In the genomic region with DNA sequence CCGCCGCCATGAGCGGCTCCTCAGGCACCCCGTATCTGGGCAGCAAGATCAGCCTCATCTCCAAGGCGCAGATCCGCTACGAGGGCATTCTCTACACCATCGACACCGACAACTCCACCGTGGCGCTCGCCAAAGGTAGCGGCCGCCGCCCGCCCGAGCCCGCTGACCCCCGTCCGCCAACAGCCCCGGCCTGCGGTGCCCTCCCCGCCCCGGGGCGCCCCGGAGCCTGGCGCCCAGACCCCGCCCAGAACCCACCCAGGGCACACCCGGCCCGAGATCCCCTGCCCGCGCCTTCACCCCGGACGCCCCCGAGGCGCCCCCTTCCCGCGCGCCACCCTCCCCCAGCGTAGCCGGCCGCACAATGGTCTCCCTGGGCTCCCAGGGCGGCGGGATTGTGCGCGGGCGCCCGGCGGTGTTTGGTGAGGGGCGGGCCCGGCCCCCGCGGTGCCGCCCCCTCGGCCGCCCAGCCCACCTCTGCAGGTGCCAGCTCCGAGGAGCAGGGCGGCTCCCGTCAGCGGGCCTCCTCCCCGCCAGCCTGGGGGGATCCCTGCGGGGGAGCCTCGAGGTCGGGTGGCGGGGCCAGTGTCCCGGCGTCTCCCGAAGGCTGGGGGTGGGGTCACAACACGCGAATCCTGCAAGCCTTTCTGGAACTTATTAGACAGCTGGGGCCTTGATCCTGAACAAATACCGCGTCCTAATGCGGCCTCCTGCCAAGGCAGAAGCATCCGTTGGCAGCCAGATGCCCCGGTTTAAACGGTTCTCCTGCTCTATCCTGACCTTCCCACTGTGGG, we compare ENCODE assay signal across 8 cellular contexts. TPM values are rescaled to one million over a fixed set of nuclear protein-coding genes. Genes with fewer than 3 reads are reported as not detected.
DNase-seq lines count a peak whose midpoint lies in the region; ATAC-seq and TF ChIP-seq lines count a peak whose summit lies in the region.

No MANE protein-coding gene starts in this region.

- H3K27ac ChIP-seq in AG04450 (ENCODE audit: low read depth, low read length) (no peak overlapping the region), sigmoid colon (peak overlapping the region; percentile 89 to 97 (median 92))

- TF ChIP-seq CTCF in AG04450 (IDR thresholded peaks at IDR 0.05; ENCODE audit: low read depth, low read length), result no peak
- no peak for TF ChIP-seq CTCF in sigmoid colon (IDR thresholded peaks at IDR 0.05)

- H3K27ac Mint-ChIP-seq in activated naive CD4-positive, alpha-beta T cell treated with anti-CD3 and anti-CD28 coated beads for 36 hours, result no peak overlapping the region

- POLR2A ChIA-PET in AG04450 (lab: Yijun Ruan, JAX), result interaction anchor here (0.6 to 2.7 kb wide), 7 partner anchors 12 to 324 kb away, joined by 3 to 27 read pairs (median 3); a partner anchor contains a TSS

- no peaks in the 10 kb centered on the region for H3K27me3 Mint-ChIP-seq in activated naive CD4-positive, alpha-beta T cell treated with anti-CD3 and anti-CD28 coated beads for 36 hours (ENCODE audit: low read depth)

- no peak for TF ChIP-seq POLR2A in sigmoid colon (IDR thresholded peaks at IDR 0.05)

- H3K9me3 ChIP-seq in AG04450 (ENCODE audit: control insufficient read depth, insufficient read depth, low read length) (no peaks in the 10 kb centered on the region; the same call in 1 of the 2 replicates), sigmoid colon (no peaks in the 10 kb centered on the region)

- peaks cover 9% of the 10 kb centered on the region for H3K27me3 ChIP-seq in AG04450 (ENCODE audit: control insufficient read depth, insufficient read depth, low read length)
- H3K27me3 ChIP-seq in sigmoid colon, result peaks cover 0 to 11% (median 0%) of the 10 kb centered on the region in 3 donors

- no peak for TF ChIP-seq EP300 in sigmoid colon (IDR thresholded peaks at IDR 0.05)

- DNase-seq in AG04450 (ENCODE audit: low read depth, low spot score) (no peak), NCI-H526 treated with DMSO at 0.1 percent for 48 hours (lab: John Stamatoyannopoulos, UW) (peak; percentile 59), left ventricle myocardium superior (peak; percentile 62), sigmoid colon (peak; percentile 80), NOMO-1 (lab: John Stamatoyannopoulos, UW; ENCODE audit: unreplicated experiment in 2 of 2) (no peak)
- DNase-seq in activated naive CD4-positive, alpha-beta T cell treated with anti-CD3 and anti-CD28 coated beads for 36 hours, result peak; percentile 17

- peak; percentile 23 for ATAC-seq in GM18511 (IDR thresholded peaks at IDR 0.05; ENCODE audit: unreplicated experiment)
- peak; percentile 20 for ATAC-seq in HG03039 (IDR thresholded peaks at IDR 0.05; ENCODE audit: unreplicated experiment)
- peak; percentile 4 for ATAC-seq in left ventricle myocardium superior

- peak overlapping the region; percentile 77 for H3K4me3 Mint-ChIP-seq in activated naive CD4-positive, alpha-beta T cell treated with anti-CD3 and anti-CD28 coated beads for 36 hours

- peaks cover 52% of the 10 kb centered on the region for H3K4me1 Mint-ChIP-seq in activated naive CD4-positive, alpha-beta T cell treated with anti-CD3 and anti-CD28 coated beads for 36 hours (ENCODE audit: low read depth)

- H3K4me3 ChIP-seq in AG04450 (ENCODE audit: low read depth, low read length) (peak overlapping the region; percentile 82), sigmoid colon (peak overlapping the region; percentile 53 to 89 (median 87))

- CTCF ChIA-PET in AG04450 (lab: Charles Lee), result interaction anchor here (1.0 to 1.5 kb wide), 5 partner anchors 13 to 113 kb away, joined by 3 to 7 read pairs (median 4); no protein-coding TSS in a partner anchor
- CTCF ChIA-PET in activated naive CD4-positive, alpha-beta T cell treated with anti-CD3 and anti-CD28 coated beads for 36 hours (lab: Charles Lee), result interaction anchor here (1.3 to 1.7 kb wide), 2 partner anchors 19 to 112 kb away, joined by 3 to 5 read pairs; no protein-coding TSS in a partner anchor

- H3K36me3 Mint-ChIP-seq in activated naive CD4-positive, alpha-beta T cell treated with anti-CD3 and anti-CD28 coated beads for 36 hours (ENCODE audit: low read depth), result peaks cover 26% of the 10 kb centered on the region

- intact Hi-C loops in activated naive CD4-positive, alpha-beta T cell treated with anti-CD3 and anti-CD28 coated beads for 36 hours (cut with micrococcal nuclease), result loop anchor here (1.0 to 5.0 kb wide), 8 partner anchors 20 to 499 kb away; a partner anchor contains a TSS
- intact Hi-C loops in left ventricle myocardium superior (cut with micrococcal nuclease) (loop anchor here (10.0 kb wide), 1 partner anchor 58 kb away; a partner anchor contains a TSS), sigmoid colon (cut with DNase I) (loop anchor here (1.0 to 5.0 kb wide), 3 partner anchors 20 to 96 kb away; a partner anchor contains a TSS)

- no peaks in the 10 kb centered on the region for H3K9me3 Mint-ChIP-seq in activated naive CD4-positive, alpha-beta T cell treated with anti-CD3 and anti-CD28 coated beads for 36 hours

- WGBS in sigmoid colon, 2 donors, result 1% methylated on average over 76 of the region's 76 CpGs

- peaks cover 0 to 23% (median 21%) of the 10 kb centered on the region in 4 donors for H3K4me1 ChIP-seq in sigmoid colon

- peaks cover 8 to 35% (median 23%) of the 10 kb centered on the region in 4 donors for H3K36me3 ChIP-seq in sigmoid colon

RNA-seq across cellular contexts. Expression of a gene that starts 0.6 kb away (rescaled TPM):
- polyA plus RNA-seq in AG04450 (2011; rRNA removed), result 26.2 and 30.7 TPM in 2 replicates
- polyA minus RNA-seq in AG04450 (2011; rRNA and poly(A)+ RNA removed), result 22.7 and 29.6 TPM in 2 replicates
- total RNA-seq in activated naive CD4-positive, alpha-beta T cell treated with anti-CD3 and anti-CD28 coated beads for 36 hours, result 10 to 100 TPM; 29.6 to 33.3 TPM
- 58.4 TPM for total RNA-seq in left ventricle myocardium superior
- total RNA-seq in sigmoid colon, result 10 to 100 TPM; 20.8 to 28.5 (median 23.6) TPM
- 10 to 100 TPM; 16.9 to 25.8 (median 21.6) TPM for polyA plus RNA-seq in sigmoid colon

RNA-seq across cellular contexts. Expression of a gene that starts 20.3 kb away (rescaled TPM):
- polyA plus RNA-seq in AG04450 (2011; rRNA removed), result 368 and 383 TPM in 2 replicates
- 147 and 177 TPM in 2 replicates for polyA minus RNA-seq in AG04450 (2011; rRNA and poly(A)+ RNA removed)
- 100 to 1,000 TPM; 287 to 288 TPM for total RNA-seq in activated naive CD4-positive, alpha-beta T cell treated with anti-CD3 and anti-CD28 coated beads for 36 hours
- 240 TPM for total RNA-seq in left ventricle myocardium superior
- 100 to 1,000 TPM; 192 to 388 (median 313) TPM for total RNA-seq in sigmoid colon
- 100 to 1,000 TPM; 224 to 340 (median 244) TPM for polyA plus RNA-seq in sigmoid colon

RNA-seq across cellular contexts. Expression of a gene that starts 20.7 kb away (rescaled TPM):
- polyA plus RNA-seq in AG04450 (2011; rRNA removed) (6.5 and 6.8 TPM in 2 replicates), sigmoid colon (1 to 10 TPM; 4.9 to 9.5 (median 5.4) TPM)
- polyA minus RNA-seq in AG04450 (2011; rRNA and poly(A)+ RNA removed), result 8.6 and 9.9 TPM in 2 replicates
- total RNA-seq in activated naive CD4-positive, alpha-beta T cell treated with anti-CD3 and anti-CD28 coated beads for 36 hours, result 10 to 100 TPM; 14.5 to 18.0 TPM
- total RNA-seq in left ventricle myocardium superior (10.7 TPM), sigmoid colon (10 to 100 TPM in 3 of 4 donors, 1 to 10 TPM in 1; 7.2 to 11.7 (median 11.1) TPM)

RNA-seq across cellular contexts. Expression of a gene that starts 57.2 kb away (rescaled TPM):
- polyA plus RNA-seq in AG04450 (2011; rRNA removed), result 2.6 and 2.7 TPM in 2 replicates
- 2.6 and 3.2 TPM in 2 replicates for polyA minus RNA-seq in AG04450 (2011; rRNA and poly(A)+ RNA removed)
- 10 to 100 TPM; 15.0 to 15.4 TPM for total RNA-seq in activated naive CD4-positive, alpha-beta T cell treated with anti-CD3 and anti-CD28 coated beads for 36 hours
- total RNA-seq in left ventricle myocardium superior, result 11.2 TPM
- total RNA-seq in sigmoid colon, result 10 to 100 TPM in 2 of 4 donors, 1 to 10 TPM in 2; 8.0 to 13.3 (median 10.9) TPM
- 10 to 100 TPM in 1 of 3 donors, 1 to 10 TPM in 2; 3.6 to 10.3 (median 6.5) TPM for polyA plus RNA-seq in sigmoid colon

RNA-seq across cellular contexts. Expression of a gene that starts 60.0 kb away (rescaled TPM):
- polyA plus RNA-seq in AG04450 (2011; rRNA removed) (15.6 and 17.1 TPM in 2 replicates), sigmoid colon (10 to 100 TPM; 21.0 to 32.3 (median 24.7) TPM)
- 8.9 and 11.7 TPM in 2 replicates for polyA minus RNA-seq in AG04450 (2011; rRNA and poly(A)+ RNA removed)
- 10 to 100 TPM; 34.3 to 36.4 TPM for total RNA-seq in activated naive CD4-positive, alpha-beta T cell treated with anti-CD3 and anti-CD28 coated beads for 36 hours
- total RNA-seq in left ventricle myocardium superior (27.3 TPM), sigmoid colon (10 to 100 TPM; 13.3 to 28.1 (median 21.2) TPM)

Comparison
In these comparisons a context has a peak if more than half of its experiments do, and no peak if none do; other contexts are left out.
1. DNase-seq: peak in NCI-H526 treated with DMSO at 0.1 percent for 48 hours (single experiment), activated naive CD4-positive, alpha-beta T cell treated with anti-CD3 and anti-CD28 coated beads for 36 hours (single experiment), left ventricle myocardium superior (single experiment) and sigmoid colon (single experiment); none in AG04450 (single experiment) and NOMO-1 (0 of 2).
2. Peak in every context shown above with its lines, with median percentiles within 50 percentile points of each other: ATAC-seq.